In genomic region chr1:75796376-75797272, GRCh38 we compare ENCODE assay signal across 9 cellular contexts. TPM values are rescaled to one million over a fixed set of nuclear protein-coding genes. Genes with fewer than 3 reads are reported as not detected.
A peak's percentile ranks its signal among the peaks of the same experiment; 100 is the strongest.
DNase-seq lines count a peak whose midpoint lies in the region; ATAC-seq and TF ChIP-seq lines count a peak whose summit lies in the region.
"Had no signal": no experiment of that assay in that cellular context is flagged by ENCODE, and none has a peak within 500 bp of the region (broad histone marks: within the 10 kb centered on the region; RNA-seq: fewer than 3 reads in every experiment).

MSH4 (plus strand) TSS chr1:75796882; CDS start chr1:75796986, 104 bp downstream.

- H3K4me1 Mint-ChIP-seq in neural progenitor cell = no peaks in the 10 kb centered on the region
- peaks cover 7 to 25% (median 12%) of the 10 kb centered on the region in 4 donors for H3K4me1 Mint-ChIP-seq in CD4-positive, alpha-beta memory T cell

- ATAC-seq in HG03442 (IDR thresholded peaks at IDR 0.05; ENCODE audit: unreplicated experiment) (peak; percentile 32), GM18858 (IDR thresholded peaks at IDR 0.05; ENCODE audit: unreplicated experiment) (no peak), omental fat pad (ENCODE audit: low FRiP score) (no peak), GM21390 (IDR thresholded peaks at IDR 0.05; ENCODE audit: unreplicated experiment) (no peak)

- peaks cover 4% of the 10 kb centered on the region for H3K4me1 ChIP-seq in neural progenitor cell
- H3K4me1 ChIP-seq in CD4-positive, alpha-beta memory T cell (ENCODE audit: insufficient read depth, low read length) = peaks cover 7% of the 10 kb centered on the region

- peak within 1 kb of the TSS; percentile 29 for H3K27ac ChIP-seq in neural progenitor cell
- H3K27ac ChIP-seq in CD4-positive, alpha-beta memory T cell (ENCODE audit: low read depth, low read length) = no peak within 1 kb of the TSS

- no peak within 1 kb of the TSS for H3K4me3 Mint-ChIP-seq in neural progenitor cell
- peak within 1 kb of the TSS in 1 of 8 donors; percentile 46 for H3K4me3 Mint-ChIP-seq in CD4-positive, alpha-beta memory T cell
- H3K4me3 Mint-ChIP-seq: dendritic cell treated with granulocyte-macrophage colony-stimulating factor and Interleukin-4, amounts not matched to agents 40 ng/mL and 50 ng/mL, for 4 days had no signal

- H4K20me1 ChIP-seq in neural progenitor cell (ENCODE audit: low read depth) = peaks cover 24% of the 10 kb centered on the region

- H3K27me3 Mint-ChIP-seq in neural progenitor cell (ENCODE audit: insufficient read depth, low read depth) = no peaks in the 10 kb centered on the region
- H3K27me3 Mint-ChIP-seq in CD4-positive, alpha-beta memory T cell = no peaks in the 10 kb centered on the region
- H3K27me3 Mint-ChIP-seq: dendritic cell treated with granulocyte-macrophage colony-stimulating factor and Interleukin-4, amounts not matched to agents 40 ng/mL and 50 ng/mL, for 4 days had no signal

- H2AFZ ChIP-seq in neural progenitor cell (replicated peaks) = no peak within 1 kb of the TSS

- no peak within 1 kb of the TSS for H3K27ac Mint-ChIP-seq in neural progenitor cell
- H3K27ac Mint-ChIP-seq in CD4-positive, alpha-beta memory T cell = peak within 1 kb of the TSS in 3 of 7 donors; percentile 8 to 62 (median 43)
- H3K27ac Mint-ChIP-seq: dendritic cell treated with granulocyte-macrophage colony-stimulating factor and Interleukin-4, amounts not matched to agents 40 ng/mL and 50 ng/mL, for 4 days had no signal

- no peaks in the 10 kb centered on the region for H3K9me3 Mint-ChIP-seq in neural progenitor cell
- no peaks in the 10 kb centered on the region for H3K9me3 Mint-ChIP-seq in CD4-positive, alpha-beta memory T cell
- H3K9me3 Mint-ChIP-seq: dendritic cell treated with granulocyte-macrophage colony-stimulating factor and Interleukin-4, amounts not matched to agents 40 ng/mL and 50 ng/mL, for 4 days had no signal

- POLR2A ChIA-PET in GM10248 (lab: Yijun Ruan, JAX) = interaction anchor here (1.2 kb wide), 1 partner anchor 11 kb away, joined by 4 read pairs; the partner anchor contains the start of gene RABGGTB
- POLR2A ChIA-PET in CD4-positive, alpha-beta memory T cell (lab: Charles Lee; ENCODE audit: partially characterized antibody) = interaction anchor here (3.1 kb wide), 1 partner anchor 11 kb away, joined by 20 read pairs; the partner anchor contains the start of gene RABGGTB

- no peak within 1 kb of the TSS for H3K4me3 ChIP-seq in neural progenitor cell
- H3K4me3 ChIP-seq in CD4-positive, alpha-beta memory T cell (ENCODE audit: low read length in 2 of 2) = no peak within 1 kb of the TSS

- H3K9ac ChIP-seq in neural progenitor cell = no peak within 1 kb of the TSS

- peaks cover 54% of the 10 kb centered on the region for H3F3A ChIP-seq in neural progenitor cell (ENCODE audit: low read depth)

- peak; percentile 10 for DNase-seq in GM10248 (ENCODE audit: extremely low spot score)
- DNase-seq in activated naive CD4-positive, alpha-beta T cell treated with anti-CD3 and anti-CD28 coated beads, Interleukin-2, amount 50 U/mL, for 16 hours = peak; percentile 29
- no peak for DNase-seq in neural progenitor cell (ENCODE audit: low spot score)
- no peak for DNase-seq in CD4-positive, alpha-beta memory T cell
- no peak for DNase-seq in omental fat pad (ENCODE audit: low spot score)

- no peaks in the 10 kb centered on the region for H3K27me3 ChIP-seq in neural progenitor cell
- H3K27me3 ChIP-seq in CD4-positive, alpha-beta memory T cell (ENCODE audit: insufficient read depth, low read length) = no peaks in the 10 kb centered on the region

- intact Hi-C loops in CD4-positive, alpha-beta memory T cell (cut with micrococcal nuclease) = no loop called here

- H3K36me3 Mint-ChIP-seq in neural progenitor cell = peaks cover 14% of the 10 kb centered on the region
- H3K36me3 Mint-ChIP-seq in CD4-positive, alpha-beta memory T cell = peaks cover 33 to 52% of the 10 kb centered on the region in 2 donors

- H3K36me3 ChIP-seq in neural progenitor cell = peaks cover 27% of the 10 kb centered on the region
- peaks cover 35% of the 10 kb centered on the region for H3K36me3 ChIP-seq in CD4-positive, alpha-beta memory T cell (ENCODE audit: insufficient read depth, low read length)

- TF ChIP-seq CTCF in GM10248 (IDR thresholded peaks at IDR 0.05; ENCODE audit: control extremely low read depth, extremely low read depth, low read depth, missing control alignments) = no peak
- TF ChIP-seq CTCF in neural progenitor cell (IDR thresholded peaks at IDR 0.05) = no peak
- TF ChIP-seq CTCF in omental fat pad (IDR thresholded peaks at IDR 0.05) = no peak

- CTCF ChIA-PET in GM10248 (lab: Yijun Ruan, JAX) = interaction anchor here (1.2 to 1.5 kb wide), 3 partner anchors 10 to 18 kb away, joined by 3 to 4 read pairs (median 4); partner anchors contain the start of gene RABGGTB
- CTCF ChIA-PET in CD4-positive, alpha-beta memory T cell (lab: Charles Lee; ENCODE audit: partially characterized antibody) = no interaction called here

- peaks cover 22% of the 10 kb centered on the region for H3K79me2 ChIP-seq in neural progenitor cell (ENCODE audit: low read depth)

- no peaks in the 10 kb centered on the region for H3K9me3 ChIP-seq in neural progenitor cell (ENCODE audit: low read depth)
- H3K9me3 ChIP-seq in CD4-positive, alpha-beta memory T cell (ENCODE audit: control insufficient read depth in 1 of 2, low read length in 2 of 2) = no peaks in the 10 kb centered on the region

- no peak within 1 kb of the TSS for H3K4me2 ChIP-seq in neural progenitor cell

RNA-seq across cellular contexts. Expression of gene MSH4, which starts in this region (rescaled TPM):
- 0.09 TPM in 1 of 2 replicates, not detected in the other for total RNA-seq in neural progenitor cell (ENCODE audit: low replicate concordance)
- total RNA-seq in CD4-positive, alpha-beta memory T cell = under 1 TPM; 0.80 to 0.87 TPM
- not detected for polyA plus RNA-seq in CD4-positive, alpha-beta memory T cell
- under 1 TPM in 3 of 4 donors, not detected in 1; 0.19 to 0.37 (median 0.24) TPM for total RNA-seq in omental fat pad

Comparison
In these comparisons a context has a peak if more than half of its experiments do, and no peak if none do; other contexts are left out.
1. DNase-seq: peak in GM10248 (single experiment) and activated naive CD4-positive, alpha-beta T cell treated with anti-CD3 and anti-CD28 coated beads, Interleukin-2, amount 50 U/mL, for 16 hours (single experiment); none in neural progenitor cell (single experiment), CD4-positive, alpha-beta memory T cell (0 of 5) and omental fat pad (single experiment).